5 cellular contexts compared by ENCODE assay signal in the genomic region with DNA sequence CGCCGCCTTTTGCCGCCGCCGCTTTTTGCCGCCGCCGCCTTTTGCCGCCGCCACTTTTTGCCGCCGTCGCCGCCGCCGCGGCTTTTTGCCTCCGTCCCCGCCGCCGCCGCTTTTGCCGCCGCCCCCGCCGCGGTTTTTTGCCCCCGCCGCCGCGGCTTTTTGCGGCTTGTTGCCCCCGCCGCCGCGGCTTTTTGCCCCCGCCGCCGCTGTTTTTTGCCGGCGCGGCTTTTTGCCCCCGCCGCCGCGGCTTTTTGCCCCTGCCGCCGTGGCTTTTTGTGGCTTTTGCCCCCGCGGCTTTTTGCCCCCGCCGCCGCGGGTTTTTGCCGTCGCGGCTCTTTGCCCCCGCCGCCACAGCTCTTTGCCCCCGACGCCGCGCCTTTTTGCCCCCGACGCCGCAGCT.
DNase-seq lines count a peak whose midpoint lies in the region; ATAC-seq, FAIRE-seq and TF ChIP-seq lines count a peak whose summit lies in the region.
"Not testable (repeated sequence)": the region's sequence is repeated elsewhere in the genome, so short reads cannot be mapped to it uniquely, and the experiment has no call there.

No MANE protein-coding gene starts in this region.

- not testable (repeated sequence) for H3K4me1 ChIP-seq in NT2/D1 (ENCODE audit: insufficient read depth, insufficient read length); right cardiac atrium (ENCODE audit: control insufficient read depth, insufficient read depth, low read length); kidney (ENCODE audit: control insufficient read depth in 1 of 2, insufficient read depth in 1 of 2, low read depth in 1 of 2, low read length in 2 of 2); testis

- FAIRE-seq in kidney (lab: Jason Lieb, UNC): not testable (repeated sequence)

- H3K27me3 ChIP-seq in NT2/D1 (ENCODE audit: insufficient read depth, insufficient read length); right cardiac atrium (ENCODE audit: control insufficient read depth, insufficient read depth); testis: not testable (repeated sequence)

- H3K9me3 ChIP-seq in NT2/D1 (ENCODE audit: insufficient read depth, low read length); right cardiac atrium (ENCODE audit: control insufficient read depth, low read length); kidney (ENCODE audit: control insufficient read depth in 1 of 2, low read length in 2 of 2); testis: not testable (repeated sequence)

- not testable (repeated sequence) for H3K27ac ChIP-seq in right cardiac atrium (ENCODE audit: low read length); kidney (ENCODE audit: low read depth in 2 of 2, low read length in 2 of 2)
- peak overlapping the region in 1 of 2 donors; percentile 56 for H3K27ac ChIP-seq in testis

- not testable (repeated sequence) for DNase-seq in NT2/D1 (ENCODE audit: low read depth, low spot score); testis
- peak; percentile 6 for DNase-seq in left ventricle myocardium superior
- peak in 2 of 3 donors; percentile 6 to 23 for DNase-seq in right cardiac atrium
- DNase-seq in kidney: peak; percentile 32

- not testable (repeated sequence) for H3K9ac ChIP-seq in NT2/D1 (ENCODE audit: insufficient read length, low read depth); kidney (ENCODE audit: low read length in 2 of 2)

- intact Hi-C loops in left ventricle myocardium superior (cut with micrococcal nuclease); right cardiac atrium (cut with DNase I); kidney (cut with DNase I); testis (cut with DNase I; ENCODE audit: low total_unique reads): not testable (repeated sequence)

- H3K36me3 ChIP-seq in NT2/D1 (ENCODE audit: insufficient read depth, insufficient read length, low read length); kidney (ENCODE audit: control insufficient read depth in 1 of 2, insufficient read depth in 2 of 2, low read length in 2 of 2); testis (ENCODE audit: low read depth, missing control alignments): not testable (repeated sequence)

- not testable (repeated sequence) for TF ChIP-seq POLR2A in testis (IDR thresholded peaks at IDR 0.05)

- not testable (repeated sequence) for TF ChIP-seq CTCF in kidney (IDR thresholded peaks at IDR 0.05; ENCODE audit: borderline replicate concordance, extremely low read depth, insufficient read depth); testis (IDR thresholded peaks at IDR 0.05)

- ATAC-seq in left ventricle myocardium superior, right cardiac atrium: not testable (repeated sequence)

- WGBS in right cardiac atrium: 55% methylated on average over 66 of the region's 66 CpGs
- WGBS in testis, 2 donors: 41 to 53% methylated on average over 48 to 53 of the region's 66 CpGs

- peak overlapping the region; percentile 15 for H3K4me3 ChIP-seq in NT2/D1 (ENCODE audit: insufficient read length, low read depth)
- not testable (repeated sequence) for H3K4me3 ChIP-seq in right cardiac atrium (ENCODE audit: low read length); kidney (ENCODE audit: low read length in 2 of 2)
- peak overlapping the region; percentile 46 to 49 for H3K4me3 ChIP-seq in testis
